1 cellular context compared by ENCODE assay signal in the genomic region with DNA sequence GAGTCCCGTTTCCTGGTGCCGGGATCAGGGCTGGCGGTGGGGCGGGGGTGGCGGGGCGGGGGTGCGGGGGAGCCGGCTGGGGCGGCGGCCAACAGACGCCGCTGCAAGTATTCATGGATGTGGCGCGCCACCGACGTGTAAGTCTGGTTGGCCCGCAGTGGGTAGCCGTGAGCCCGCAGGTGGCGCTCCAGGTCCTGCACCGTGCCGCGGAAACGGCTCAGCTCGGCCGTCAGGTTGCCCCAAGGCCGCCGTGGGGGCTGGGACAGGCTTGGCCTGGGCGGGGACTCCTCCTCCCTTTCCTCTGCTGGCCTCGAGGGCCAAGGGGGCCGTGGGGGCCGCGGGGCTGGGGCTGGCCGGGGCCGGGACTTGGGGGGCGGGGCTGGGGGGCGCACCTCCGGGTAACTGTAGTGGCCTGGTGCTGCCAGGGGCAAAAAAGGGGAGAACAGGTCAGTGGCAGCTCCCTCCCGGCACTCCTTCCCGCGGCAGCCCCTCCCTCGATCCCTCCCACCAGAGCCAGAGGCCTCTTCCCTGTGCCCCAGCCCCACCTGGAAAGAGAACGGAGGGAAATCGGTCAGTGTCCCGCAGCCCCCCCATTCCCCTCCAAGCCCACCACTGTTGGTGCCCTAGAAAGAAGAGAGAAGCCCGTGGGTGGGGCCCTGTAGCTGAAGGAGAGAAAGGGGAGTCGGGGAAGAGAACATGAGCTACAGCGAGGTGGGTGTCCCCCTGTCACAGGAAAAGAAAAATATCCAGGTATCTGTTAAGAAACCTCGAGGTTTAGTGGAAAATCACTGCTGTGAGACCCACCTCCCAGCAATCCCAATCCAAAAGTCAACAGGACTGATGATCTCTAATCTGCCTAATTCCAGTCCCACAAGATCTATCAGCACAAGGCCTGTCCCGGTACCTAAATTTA.
A peak's percentile ranks its signal among the peaks of the same experiment; 100 is the strongest.
TF ChIP-seq lines count a peak whose summit lies in the region.

No MANE protein-coding gene starts in this region.

TF ChIP-seq in GM12878, 131 proteins besides CTCF, POLR2A, EP300 and RAD21:
- TF ChIP-seq YY1 (IDR thresholded peaks at IDR 0.05; ENCODE audit: low read depth, low read length) (no peak), BHLHE40 (IDR thresholded peaks at IDR 0.05; ENCODE audit: borderline replicate concordance in 1 of 2, low read depth in 2 of 2, low read length in 1 of 2) (peak in 1 of 2 experiments; percentile 12; a peak in 1 of 4 replicates), EZH2 (IDR thresholded peaks at IDR 0.05; ENCODE audit: borderline replicate concordance, control insufficient read depth, low read depth, low read length) (no peak), SMC3 (IDR thresholded peaks at IDR 0.05; ENCODE audit: borderline replicate concordance, low read length) (peak; percentile 27; the same call in 1 of the 2 replicates)
